22 cellular contexts compared by ENCODE assay signal in the genomic region with DNA sequence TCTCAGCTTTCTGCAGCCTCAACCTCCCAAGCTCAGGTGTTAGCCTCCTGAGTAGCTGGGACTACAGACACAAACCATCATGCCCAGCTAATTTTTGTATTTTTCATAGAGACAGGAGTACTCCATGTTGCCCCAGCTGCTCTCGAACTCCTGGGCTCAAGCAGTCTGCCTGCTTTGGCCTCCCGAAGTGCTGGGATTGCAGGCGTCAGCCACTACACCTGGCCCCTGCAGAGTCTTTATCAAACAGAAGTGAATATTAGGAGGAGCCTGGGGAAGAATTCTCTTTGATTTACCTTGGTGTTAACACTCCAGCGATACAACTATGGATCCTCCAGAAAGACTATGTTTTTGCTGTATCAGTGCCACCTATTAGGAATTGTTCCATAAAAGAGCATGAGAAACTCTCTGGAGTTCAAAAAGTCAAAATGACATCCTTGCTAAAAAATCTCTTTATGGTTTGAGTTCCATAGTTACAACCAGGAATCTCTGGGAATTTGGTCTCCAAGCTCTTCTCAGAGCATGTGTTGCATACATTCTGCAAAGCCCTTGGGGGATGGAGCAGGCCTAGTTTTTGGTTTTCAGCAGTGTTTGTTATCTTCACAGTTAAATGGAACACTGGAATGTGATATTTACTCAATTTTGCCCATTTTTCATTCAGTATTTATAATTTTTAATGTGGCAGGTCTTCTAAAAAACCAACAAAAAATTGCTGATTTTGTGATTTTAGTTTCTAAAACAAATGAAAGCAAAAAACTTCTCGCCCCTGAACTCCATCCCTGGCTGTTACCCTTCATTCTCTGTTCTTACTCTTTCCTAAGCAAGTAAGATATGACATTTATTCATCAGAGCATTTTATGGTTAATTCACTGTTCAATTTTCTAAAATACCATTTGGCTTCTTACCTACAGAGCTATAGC.
DNase-seq lines count a peak whose midpoint lies in the region; ATAC-seq, FAIRE-seq and TF ChIP-seq lines count a peak whose summit lies in the region.
"Had no signal": no experiment of that assay in that cellular context is flagged by ENCODE, and none has a peak within 500 bp of the region (broad histone marks: within the 10 kb centered on the region; RNA-seq: fewer than 3 reads in every experiment).

No MANE protein-coding gene starts in this region.

- H3K4me1 ChIP-seq in HepG2 (ENCODE audit: insufficient read depth, low read length) (peaks cover 4% of the 10 kb centered on the region; the same call in 1 of the 2 replicates), right lobe of liver (no peaks in the 10 kb centered on the region), breast epithelium (no peaks in the 10 kb centered on the region), heart left ventricle (peaks cover 0 to 18% (median 5%) of the 10 kb centered on the region in 12 donors)
- H3K4me1 ChIP-seq: prostate gland had no signal

- H3K9me3 Mint-ChIP-seq in MCF 10A (ENCODE audit: unreplicated experiment) = no peaks in the 10 kb centered on the region
- H3K9me3 Mint-ChIP-seq: activated CD4-positive, alpha-beta T cell treated with anti-CD3 and anti-CD28 coated beads, Interleukin-2, amount 10 ng/mL, durations not matched to agents 7 days and 5 days had no signal

- H3K4me1 Mint-ChIP-seq in MCF 10A (ENCODE audit: insufficient read depth, unreplicated experiment) = no peaks in the 10 kb centered on the region
- H3K4me1 Mint-ChIP-seq: activated CD4-positive, alpha-beta T cell treated with anti-CD3 and anti-CD28 coated beads, Interleukin-2, amount 10 ng/mL, durations not matched to agents 7 days and 5 days had no signal

- no peak for TF ChIP-seq RAD21 in HepG2 (CRISPR knock-in tag; IDR thresholded peaks at IDR 0.05)

- H3K36me3 ChIP-seq in HepG2 (replicated peaks in 1 of 2; ENCODE audit: control insufficient read depth in 1 of 2, insufficient read depth in 2 of 2, low read length in 2 of 2) (peaks cover 5 to 6% of the 10 kb centered on the region in 2 experiments; a peak in 3 of 5 replicates), right lobe of liver (peaks cover 0 to 4% (median 0%) of the 10 kb centered on the region in 4 donors), breast epithelium (no peaks in the 10 kb centered on the region), heart left ventricle (peaks cover 0 to 15% (median 11%) of the 10 kb centered on the region in 9 donors)
- H3K36me3 ChIP-seq: cardiac muscle cell, gastrocnemius medialis, prostate gland had no signal

- TF ChIP-seq EP300 in HepG2 (IDR thresholded peaks at IDR 0.05; ENCODE audit: low read depth in 2 of 2, low read length in 2 of 2) (no peak), HepG2 (CRISPR knock-in tag; IDR thresholded peaks at IDR 0.05; ENCODE audit: borderline replicate concordance) (no peak)

- ATAC-seq in HepG2 (no peak), right lobe of liver (no peak), heart left ventricle (no peak)
- ATAC-seq: gastrocnemius medialis had no signal

- H3K27ac Mint-ChIP-seq in MCF 10A (ENCODE audit: low read depth, unreplicated experiment) = no peak overlapping the region
- H3K27ac Mint-ChIP-seq: activated CD4-positive, alpha-beta T cell treated with anti-CD3 and anti-CD28 coated beads, Interleukin-2, amount 10 ng/mL, durations not matched to agents 7 days and 5 days; activated naive CD4-positive, alpha-beta T cell treated with anti-CD3 and anti-CD28 coated beads for 36 hours; stimulated activated naive CD8-positive, alpha-beta T cell treated with anti-CD3 and anti-CD28 coated beads, Interleukin-15, Interleukin-2, amounts not matched to agents 100 ng/mL and 50 ng/mL, for 24 hours had no signal

- FAIRE-seq in HepG2 (lab: Jason Lieb, UNC) = no peak
- FAIRE-seq: HTR-8/SVneo had no signal

- no peak overlapping the region for H3K27ac ChIP-seq in HepG2 (ENCODE audit: extremely low read length, insufficient read depth, low read length)
- H3K27ac ChIP-seq in right lobe of liver = no peak overlapping the region
- no peak overlapping the region for H3K27ac ChIP-seq in breast epithelium
- peak overlapping the region in 2 of 12 donors; percentile 5 to 42 for H3K27ac ChIP-seq in heart left ventricle
- H3K27ac ChIP-seq: cardiac muscle cell, gastrocnemius medialis, left ventricle myocardium inferior, prostate gland had no signal

- H3K27me3 ChIP-seq in HepG2 (ENCODE audit: control insufficient read depth in 1 of 2, insufficient read depth in 2 of 2, low read length in 2 of 2) = no peaks in the 10 kb centered on the region
- no peaks in the 10 kb centered on the region for H3K27me3 ChIP-seq in right lobe of liver
- H3K27me3 ChIP-seq in breast epithelium = no peaks in the 10 kb centered on the region
- no peaks in the 10 kb centered on the region for H3K27me3 ChIP-seq in heart left ventricle
- H3K27me3 ChIP-seq: cardiac muscle cell, gastrocnemius medialis had no signal

- H4K20me1 ChIP-seq in HepG2 (ENCODE audit: insufficient read depth, low read length) = no peaks in the 10 kb centered on the region

- no TSS peak for BruUV-seq in HepG2 (replicated peaks; lab: Mats Ljungman, UMichigan)
- BruUV-seq in MCF 10A (replicated peaks; lab: Mats Ljungman, UMichigan) = no TSS peak

- H3K79me2 ChIP-seq in HepG2 (ENCODE audit: insufficient read depth, low read length) = no peaks in the 10 kb centered on the region

- no peak for DNase-seq in HepG2 (ENCODE audit: low spot score)
- no peak for DNase-seq in right lobe of liver
- peak; percentile 59 for DNase-seq in astrocyte of the hippocampus (ENCODE audit: low read depth, low spot score)
- peak; percentile 61 to 78 for DNase-seq in foreskin fibroblast
- no peak for DNase-seq in hypothalamus (lab: John Stamatoyannopoulos, UW)
- no peak for DNase-seq in breast epithelium (ENCODE audit: low spot score in 2 of 2)
- DNase-seq in MCF 10A (ENCODE audit: unreplicated experiment) = no peak
- no peak for DNase-seq in heart left ventricle
- DNase-seq: activated CD4-positive, alpha-beta T cell treated with anti-CD3 and anti-CD28 coated beads, Interleukin-2, amount 10 ng/mL, durations not matched to agents 7 days and 5 days; activated naive CD4-positive, alpha-beta T cell treated with anti-CD3 and anti-CD28 coated beads for 36 hours; activated T-cell treated with anti-CD3 and anti-CD28 coated beads for 4 hours; effector CD8-positive, alpha-beta T cell; gastrocnemius medialis; H7; left ventricle myocardium inferior; NCI-H2029; NCI-H524 treated with DMSO at 0.1 percent for 48 hours; T1000 had no signal

- H3K9ac ChIP-seq in HepG2 (ENCODE audit: insufficient read depth, low read depth, low read length) = no peak overlapping the region

- no peak for TF ChIP-seq CTCF in HepG2 (CRISPR knock-in tag; IDR thresholded peaks at IDR 0.05)
- TF ChIP-seq CTCF in right lobe of liver (IDR thresholded peaks at IDR 0.05) = no peak
- TF ChIP-seq CTCF in foreskin fibroblast (IDR thresholded peaks at IDR 0.05; ENCODE audit: low read depth, low read length) = no peak
- no peak for TF ChIP-seq CTCF in breast epithelium (IDR thresholded peaks at IDR 0.05)
- TF ChIP-seq CTCF in MCF 10A (IDR thresholded peaks at IDR 0.05; ENCODE audit: unreplicated experiment) = no peak
- no peak for TF ChIP-seq CTCF in heart left ventricle (IDR thresholded peaks at IDR 0.05)

- 97% methylated on average over 5 of the region's 5 CpGs for WGBS in HepG2 (ENCODE audit: low lambda C conversion rate)
- 93% methylated on average over 5 of the region's 5 CpGs for WGBS in right lobe of liver (ENCODE audit: insufficient coverage, low coverage, low lambda C conversion rate, missing lambda C conversion rate)
- 78 to 84% (median 80%) methylated on average over 5 of the region's 5 CpGs for WGBS in heart left ventricle, 4 donors

- no peaks in the 10 kb centered on the region for H3K27me3 Mint-ChIP-seq in MCF 10A (ENCODE audit: insufficient read depth, unreplicated experiment)
- H3K27me3 Mint-ChIP-seq: activated CD4-positive, alpha-beta T cell treated with anti-CD3 and anti-CD28 coated beads, Interleukin-2, amount 10 ng/mL, durations not matched to agents 7 days and 5 days; stimulated activated naive CD8-positive, alpha-beta T cell treated with anti-CD3 and anti-CD28 coated beads, Interleukin-15, Interleukin-2, amounts not matched to agents 100 ng/mL and 50 ng/mL, for 24 hours had no signal

- H3K4me3 ChIP-seq in HepG2 (replicated peaks in 1 of 3; ENCODE audit: insufficient read depth in 1 of 3, low read depth in 2 of 3, low read length in 3 of 3) (no peak overlapping the region), right lobe of liver (no peak overlapping the region), foreskin fibroblast (ENCODE audit: low read depth in 1 of 2, low read length in 2 of 2) (no peak overlapping the region), breast epithelium (no peak overlapping the region), heart left ventricle (no peak overlapping the region)
- H3K4me3 ChIP-seq: cardiac muscle cell, gastrocnemius medialis, left ventricle myocardium inferior, prostate gland had no signal

- peaks cover 10% of the 10 kb centered on the region for H3K36me3 Mint-ChIP-seq in MCF 10A (ENCODE audit: insufficient read depth, unreplicated experiment)

- no peak overlapping the region for H3K4me2 ChIP-seq in HepG2 (ENCODE audit: low read depth, low read length)

- TF ChIP-seq POLR2A in HepG2 (IDR thresholded peaks at IDR 0.05; ENCODE audit: insufficient read depth in 1 of 2, low read depth in 2 of 2, low read length in 2 of 2) (no peak), right lobe of liver (IDR thresholded peaks at IDR 0.05) (no peak), breast epithelium (IDR thresholded peaks at IDR 0.05) (no peak), heart left ventricle (IDR thresholded peaks at IDR 0.05) (no peak)

- no peak overlapping the region for H3K4me3 Mint-ChIP-seq in MCF 10A (ENCODE audit: unreplicated experiment)
- H3K4me3 Mint-ChIP-seq: activated CD4-positive, alpha-beta T cell treated with anti-CD3 and anti-CD28 coated beads, Interleukin-2, amount 10 ng/mL, durations not matched to agents 7 days and 5 days; activated naive CD4-positive, alpha-beta T cell treated with anti-CD3 and anti-CD28 coated beads for 36 hours; stimulated activated naive CD8-positive, alpha-beta T cell treated with anti-CD3 and anti-CD28 coated beads, Interleukin-15, Interleukin-2, amounts not matched to agents 100 ng/mL and 50 ng/mL, for 24 hours had no signal

- CTCF ChIA-PET in HepG2 (lab: Yijun Ruan, JAX; ENCODE audit: low intra/inter-chr PET ratio, low total read pairs) = no interaction called here
- CTCF ChIA-PET in MCF 10A (lab: Yijun Ruan, JAX) = no interaction called here

- POLR2A ChIA-PET in HepG2 (lab: Yijun Ruan, JAX) (no interaction called here), MCF 10A (lab: Yijun Ruan, JAX) (interaction anchor here (0.6 to 1.2 kb wide), 2 partner anchors 23 to 32 kb away, joined by 3 to 4 read pairs; no protein-coding TSS in a partner anchor)

- intact Hi-C loops in HepG2 (cut with micrococcal nuclease; ENCODE audit: unreplicated experiment) = loop anchor here (10.0 kb wide), 1 partner anchor 82 kb away; no protein-coding TSS in a partner anchor
- intact Hi-C loops in right lobe of liver (cut with DNase I) = loop anchor here in 1 of 2 donors (10.0 kb wide), 1 partner anchor 358 kb away; no protein-coding TSS in a partner anchor
- intact Hi-C loops in breast epithelium (cut with DNase I; ENCODE audit: low total_unique reads) = no loop called here
- intact Hi-C loops in MCF 10A (cut with micrococcal nuclease) = no loop called here
- intact Hi-C loops in heart left ventricle (cut with DNase I) = no loop called here

- H3K9me3 ChIP-seq in HepG2 (ENCODE audit: low read length) (no peaks in the 10 kb centered on the region), right lobe of liver (no peaks in the 10 kb centered on the region), breast epithelium (no peaks in the 10 kb centered on the region), heart left ventricle (no peaks in the 10 kb centered on the region)
- H3K9me3 ChIP-seq: gastrocnemius medialis, left ventricle myocardium inferior, prostate gland had no signal

- H2AFZ ChIP-seq in HepG2 (ENCODE audit: low read length) = no peak overlapping the region

- in situ Hi-C loops in HepG2 (cut with HindIII; ENCODE audit: extremely low pct_ligation_motif_present, low pct_unique_long_range_greater_than_20kb) = no loop called here

Comparison
In these comparisons a context has a peak if more than half of its experiments do, and no peak if none do; other contexts are left out.
1. DNase-seq: peak in astrocyte of the hippocampus (single experiment) and foreskin fibroblast (2 of 2); none in HepG2 (single experiment), right lobe of liver (0 of 3), hypothalamus (0 of 51), breast epithelium (0 of 2), MCF 10A (single experiment) and heart left ventricle (0 of 5).